In genomic region chr13:43023244-43023931, GRCh38 we compare ENCODE assay signal across 1 cellular context.
A peak's percentile ranks its signal among the peaks of the same experiment; 100 is the strongest.
TF ChIP-seq lines count a peak whose summit lies in the region.

DNAJC15 (plus strand) TSS chr13:43023586; CDS start chr13:43023627, 41 bp downstream.

TF ChIP-seq in HepG2, 621 proteins besides CTCF, POLR2A, EP300 and RAD21 (continued from another document):
- TF ChIP-seq KIAA2018 (CRISPR knock-in tag; IDR thresholded peaks at IDR 0.05; ENCODE audit: borderline replicate concordance) (no peak), ZNF431 (CRISPR knock-in tag; IDR thresholded peaks at IDR 0.05; ENCODE audit: borderline replicate concordance, low read depth) (no peak), ZNF543 (CRISPR knock-in tag; IDR thresholded peaks at IDR 0.05) (peak; percentile 43; the same call in 1 of the 2 replicates), HES4 (CRISPR knock-in tag; IDR thresholded peaks at IDR 0.05; ENCODE audit: borderline replicate concordance) (no peak), ZNF615 (CRISPR knock-in tag; IDR thresholded peaks at IDR 0.05; ENCODE audit: borderline replicate concordance) (0 out of 2 replicates have a peak, but pooled peaks have one; percentile 42), ZNF687 (CRISPR knock-in tag; IDR thresholded peaks at IDR 0.05) (peak; percentile 96), RXRB (CRISPR knock-in tag; IDR thresholded peaks at IDR 0.05; ENCODE audit: borderline replicate concordance) (peak; percentile 35; the same call in 1 of the 2 replicates), ZNF256 (CRISPR knock-in tag; conservative IDR thresholded peaks at IDR 0.05) (no peak), TFDP2 (CRISPR knock-in tag; IDR thresholded peaks at IDR 0.05) (peak; percentile 76), ZNF224 (CRISPR knock-in tag; IDR thresholded peaks at IDR 0.05) (no peak), SIX1 (CRISPR knock-in tag; IDR thresholded peaks at IDR 0.05; ENCODE audit: borderline replicate concordance) (no peak), ATF2 (CRISPR knock-in tag; IDR thresholded peaks at IDR 0.05) (peak; percentile 60), CENPX (CRISPR knock-in tag; IDR thresholded peaks at IDR 0.05) (no peak), ATF3 (CRISPR knock-in tag; IDR thresholded peaks at IDR 0.05) (0 out of 2 replicates have a peak, but pooled peaks have one; percentile 43)
